ENCODE assay signal across 17 cellular contexts in genomic region chr3:187026321-187026678, GRCh38.
DNase-seq lines count a peak whose midpoint lies in the region; ATAC-seq and TF ChIP-seq lines count a peak whose summit lies in the region.
"Had no signal": no experiment of that assay in that cellular context is flagged by ENCODE, and none has a peak within 500 bp of the region (broad histone marks: within the 10 kb centered on the region; RNA-seq: fewer than 3 reads in every experiment).

No MANE protein-coding gene starts in this region.

- H3K36me3 Mint-ChIP-seq in CD4-positive, alpha-beta memory T cell: peaks cover 26 to 27% of the 10 kb centered on the region in 2 donors
- peaks cover 54% of the 10 kb centered on the region for H3K36me3 Mint-ChIP-seq in activated naive CD8-positive, alpha-beta T cell treated with anti-CD3 and anti-CD28 coated beads for 36 hours
- H3K36me3 Mint-ChIP-seq in natural killer cell treated with Interleukin-12 subunit alpha and Interleukin-12 subunit beta and Interleukin-15 and Interleukin-18, amount 100 ng/mL, for 72 hours: peaks cover 17% of the 10 kb centered on the region

- H3K27me3 Mint-ChIP-seq in CD4-positive, alpha-beta memory T cell: no peaks in the 10 kb centered on the region
- H3K27me3 Mint-ChIP-seq in activated naive CD8-positive, alpha-beta T cell treated with anti-CD3 and anti-CD28 coated beads for 36 hours: no peaks in the 10 kb centered on the region
- no peaks in the 10 kb centered on the region for H3K27me3 Mint-ChIP-seq in natural killer cell treated with Interleukin-12 subunit alpha and Interleukin-12 subunit beta and Interleukin-15 and Interleukin-18, amount 100 ng/mL, for 72 hours

- H3K27ac Mint-ChIP-seq in CD4-positive, alpha-beta memory T cell: peak overlapping the region; percentile 86 to 98 (median 92)
- peak overlapping the region; percentile 99 for H3K27ac Mint-ChIP-seq in activated naive CD8-positive, alpha-beta T cell treated with anti-CD3 and anti-CD28 coated beads for 36 hours
- peak overlapping the region; percentile 69 to 89 for H3K27ac Mint-ChIP-seq in natural killer cell treated with Interleukin-12 subunit alpha and Interleukin-12 subunit beta and Interleukin-15 and Interleukin-18, amount 100 ng/mL, for 72 hours

- CTCF ChIA-PET in CD4-positive, alpha-beta memory T cell (lab: Charles Lee; ENCODE audit: partially characterized antibody): interaction anchor here (1.2 to 3.3 kb wide), 13 partner anchors 13 to 177 kb away, joined by 4 to 20 read pairs (median 7); partner anchors contain the start of gene RPL39L

- peaks cover 0 to 3% (median 0%) of the 10 kb centered on the region in 8 donors for H3K9me3 Mint-ChIP-seq in CD4-positive, alpha-beta memory T cell
- H3K9me3 Mint-ChIP-seq in activated naive CD8-positive, alpha-beta T cell treated with anti-CD3 and anti-CD28 coated beads for 36 hours: peaks cover 13% of the 10 kb centered on the region
- no peaks in the 10 kb centered on the region for H3K9me3 Mint-ChIP-seq in natural killer cell treated with Interleukin-12 subunit alpha and Interleukin-12 subunit beta and Interleukin-15 and Interleukin-18, amount 100 ng/mL, for 72 hours
- H3K9me3 Mint-ChIP-seq: neural crest cell had no signal

- H3K9me3 ChIP-seq in CD4-positive, alpha-beta memory T cell (ENCODE audit: control insufficient read depth in 1 of 2, low read length in 2 of 2): no peaks in the 10 kb centered on the region
- no peaks in the 10 kb centered on the region for H3K9me3 ChIP-seq in Peyer's patch

- peaks cover 54 to 82% (median 67%) of the 10 kb centered on the region in 4 donors for H3K4me1 Mint-ChIP-seq in CD4-positive, alpha-beta memory T cell
- H3K4me1 Mint-ChIP-seq in activated naive CD8-positive, alpha-beta T cell treated with anti-CD3 and anti-CD28 coated beads for 36 hours: peaks cover 53% of the 10 kb centered on the region
- H3K4me1 Mint-ChIP-seq in natural killer cell treated with Interleukin-12 subunit alpha and Interleukin-12 subunit beta and Interleukin-15 and Interleukin-18, amount 100 ng/mL, for 72 hours (ENCODE audit: low read depth in 2 of 2): peaks cover 57 to 58% of the 10 kb centered on the region in 2 donors

- H3K4me1 ChIP-seq in CD4-positive, alpha-beta memory T cell (ENCODE audit: insufficient read depth, low read length): peaks cover 82% of the 10 kb centered on the region
- peaks cover 0 to 8% (median 2%) of the 10 kb centered on the region in 4 donors for H3K4me1 ChIP-seq in Peyer's patch

- peak overlapping the region; percentile 68 for H3K27ac ChIP-seq in CD4-positive, alpha-beta memory T cell (ENCODE audit: low read depth, low read length)
- peak overlapping the region in 2 of 4 donors; percentile 67 to 85 for H3K27ac ChIP-seq in Peyer's patch

- no peaks in the 10 kb centered on the region for H3K36me3 ChIP-seq in CD4-positive, alpha-beta memory T cell (ENCODE audit: insufficient read depth, low read length)
- no peaks in the 10 kb centered on the region for H3K36me3 ChIP-seq in Peyer's patch
- H3K36me3 ChIP-seq: left lung had no signal

- no peak for TF ChIP-seq POLR2A in Peyer's patch (IDR thresholded peaks at IDR 0.05)

- H3K4me3 ChIP-seq in CD4-positive, alpha-beta memory T cell (ENCODE audit: low read length in 2 of 2): peak overlapping the region; percentile 57 to 89
- H3K4me3 ChIP-seq in GM12875 (ENCODE audit: low read depth, low read length) (peak overlapping the region; percentile 52), Peyer's patch (peak overlapping the region in 2 of 4 donors; percentile 24 to 28)
- H3K4me3 ChIP-seq: left lung had no signal

- intact Hi-C loops in CD4-positive, alpha-beta memory T cell (cut with micrococcal nuclease): loop anchor here (2.0 to 5.0 kb wide), 4 partner anchors 37 to 1089 kb away; partner anchors contain the start of genes EIF4A2 and TRA2B

- POLR2A ChIA-PET in CD4-positive, alpha-beta memory T cell (lab: Charles Lee; ENCODE audit: partially characterized antibody): interaction anchor here (0.8 to 9.8 kb wide), 21 partner anchors 10 to 243 kb away, joined by 3 to 176 read pairs (median 10); partner anchors contain the start of genes EIF4A2, RPL39L and ST6GAL1

- ATAC-seq in natural killer cell treated with Interleukin-12 subunit alpha and Interleukin-12 subunit beta and Interleukin-15 and Interleukin-18, amount 100 ng/mL, for 72 hours: no peak
- ATAC-seq in GM18519 (IDR thresholded peaks at IDR 0.05; ENCODE audit: low FRiP score, unreplicated experiment): no peak
- ATAC-seq: left lung had no signal

- no peaks in the 10 kb centered on the region for H3K27me3 ChIP-seq in CD4-positive, alpha-beta memory T cell (ENCODE audit: insufficient read depth, low read length)
- no peaks in the 10 kb centered on the region for H3K27me3 ChIP-seq in Peyer's patch
- H3K27me3 ChIP-seq: left lung had no signal

- TF ChIP-seq CTCF in GM12875 (IDR thresholded peaks at IDR 0.05; ENCODE audit: borderline replicate concordance, insufficient read depth, low read depth, low read length) (no peak), Peyer's patch (IDR thresholded peaks at IDR 0.05) (no peak)

- DNase-seq in CD4-positive, alpha-beta memory T cell: no peak
- DNase-seq in activated naive CD8-positive, alpha-beta T cell treated with anti-CD3 and anti-CD28 coated beads for 36 hours: no peak
- no peak for DNase-seq in natural killer cell treated with Interleukin-12 subunit alpha and Interleukin-12 subunit beta and Interleukin-15 and Interleukin-18, amount 100 ng/mL, for 72 hours (ENCODE audit: low spot score)
- DNase-seq in NCI-H2171 treated with DMSO at 0.1 percent for 48 hours (lab: John Stamatoyannopoulos, UW) (no peak), Peyer's patch (no peak)
- DNase-seq: aorta, dermis blood vessel endothelial cell, KG1, left lung, NCI-H1436 treated with DMSO at 0.1 percent for 48 hours, NCI-H524 treated with DMSO at 0.1 percent for 48 hours, right cardiac atrium, RPMI8226, T1000 had no signal

- H3K4me3 Mint-ChIP-seq in CD4-positive, alpha-beta memory T cell: peak overlapping the region; percentile 81 to 97 (median 92)
- peak overlapping the region; percentile 85 for H3K4me3 Mint-ChIP-seq in activated naive CD8-positive, alpha-beta T cell treated with anti-CD3 and anti-CD28 coated beads for 36 hours
- H3K4me3 Mint-ChIP-seq in natural killer cell treated with Interleukin-12 subunit alpha and Interleukin-12 subunit beta and Interleukin-15 and Interleukin-18, amount 100 ng/mL, for 72 hours: peak overlapping the region; percentile 64
- H3K4me3 Mint-ChIP-seq: neural crest cell had no signal
